Comparison of ENCODE assay signal across 8 cellular contexts in genomic region chr5:121105921-121106320, GRCh38.
"Had no signal": no experiment of that assay in that cellular context is flagged by ENCODE, and none has a peak within 500 bp of the region (broad histone marks: within the 10 kb centered on the region; RNA-seq: fewer than 3 reads in every experiment).

No MANE protein-coding gene starts in this region.

- FAIRE-seq: HepG2 had no signal

- DNase-seq: H7, HFFc6, KG1 had no signal

- H3K36me3 ChIP-seq: HAP-1 had no signal

- H3K27ac ChIP-seq: HL-60 had no signal

- H3K4me1 ChIP-seq: HAP-1 had no signal

- H3K4me3 ChIP-seq: GM23338, HAP-1 had no signal

- ATAC-seq: GM23338, HCT116 had no signal

- H3K4me2 ChIP-seq: GM23338 had no signal

- H3K9me3 ChIP-seq: HAP-1 had no signal

- H2AFZ ChIP-seq: GM23338 had no signal
